8 cellular contexts compared by ENCODE assay signal in the genomic region with DNA sequence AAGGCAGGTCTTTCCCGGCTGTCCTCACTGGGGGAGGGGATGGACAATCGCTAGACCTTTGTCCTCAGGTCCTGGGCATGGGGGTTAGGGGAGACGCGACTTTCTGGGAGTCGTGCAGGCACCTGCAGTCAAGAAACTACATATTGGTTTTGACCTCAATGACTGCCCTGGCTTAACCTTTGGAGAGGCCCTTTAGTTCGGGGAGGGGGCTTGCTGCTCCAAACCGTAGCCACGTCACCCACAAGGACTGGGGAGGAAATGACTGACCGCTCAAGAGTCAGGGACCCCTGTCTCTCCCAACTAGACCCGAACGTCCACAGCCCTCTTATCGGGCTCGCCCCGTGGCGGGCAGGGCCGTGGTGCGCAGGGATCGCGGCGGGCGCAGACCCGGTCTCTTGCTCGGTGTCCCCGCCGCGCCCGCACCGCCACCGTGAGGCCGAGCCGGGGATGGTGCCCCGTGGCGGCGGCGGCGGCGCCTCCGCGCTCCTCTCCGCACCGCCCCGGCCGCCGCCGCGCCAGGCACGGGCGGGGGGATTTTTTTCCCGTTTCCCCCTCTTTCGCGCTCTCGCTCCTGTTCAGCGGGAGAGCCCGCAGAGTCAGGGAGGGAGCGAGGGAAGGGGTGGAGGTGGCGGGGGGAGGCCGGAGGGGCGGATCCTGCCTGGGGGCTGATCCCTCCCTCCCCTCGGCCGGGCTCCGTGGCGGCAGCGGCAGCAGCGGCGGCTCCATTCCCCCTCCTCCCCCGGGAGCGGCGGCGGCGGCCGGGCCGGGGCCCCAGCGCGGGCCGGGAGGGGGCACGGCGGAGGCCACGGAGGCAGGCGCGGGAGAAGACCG. TPM values are rescaled to one million over a fixed set of nuclear protein-coding genes. Genes with fewer than 3 reads are reported as not detected.
DNase-seq lines count a peak whose midpoint lies in the region; ATAC-seq and TF ChIP-seq lines count a peak whose summit lies in the region.

A gene (plus strand): TSS at position 696 of the 831 bp plus-strand sequence. CDS start 3,579 bp downstream, outside the sequence.

- H3K36me3 ChIP-seq in liver (ENCODE audit: control insufficient read depth in 4 of 4, insufficient read depth in 3 of 4, low read depth in 1 of 4, low read length in 3 of 4): peaks cover 0 to 10% (median 8%) of the 10 kb centered on the region in 4 donors

- H3K27me3 ChIP-seq in liver (ENCODE audit: control insufficient read depth in 4 of 4, insufficient read depth in 4 of 4, low read length in 3 of 4): no peaks in the 10 kb centered on the region

- peak; percentile 51 to 60 for TF ChIP-seq RAD21 in liver (IDR thresholded peaks at IDR 0.05)

- TF ChIP-seq POLR2A in GM18951 (IDR thresholded peaks at IDR 0.05; ENCODE audit: extremely low read depth, insufficient read depth, insufficient read length): peak; percentile 57

- peak within 1 kb of the TSS; percentile 90 to 95 for H3K27ac ChIP-seq in liver (ENCODE audit: low read depth in 1 of 2, low read length in 2 of 2)

- under 1% methylated on average over 81 of the region's 81 CpGs for WGBS in liver

- peak; percentile 82 for DNase-seq in AG08395 (ENCODE audit: low spot score)
- peak; percentile 54 to 88 for DNase-seq in NCI-H526 (lab: John Stamatoyannopoulos, UW)
- peak; percentile 52 to 55 for DNase-seq in activated CD4-positive, alpha-beta T cell treated with anti-CD3 and anti-CD28 coated beads, Interleukin-2, amount 50 U/mL, for 24 hours (ENCODE audit: low read depth in 1 of 2, low spot score in 1 of 2)
- DNase-seq in dermis microvascular lymphatic vessel endothelial cell (ENCODE audit: low read depth in 2 of 2): peak; percentile 20 to 79
- DNase-seq in stimulated activated CD4-positive, alpha-beta T cell treated with anti-CD3 and anti-CD28 coated beads, Interleukin-2, amount 100 ng/mL, for 48 hours: peak; percentile 62 to 70

- peak; percentile 62 for ATAC-seq in HG03342 (IDR thresholded peaks at IDR 0.05; ENCODE audit: unreplicated experiment)

- H3K9ac ChIP-seq in liver (ENCODE audit: low read depth in 1 of 2, low read length in 2 of 2): peak within 1 kb of the TSS; percentile 77 to 95

- in situ Hi-C loops in GM18951 (cut with MboI; ENCODE audit: low sequenced_read_pairs, unreplicated experiment): loop anchor here (10.0 kb wide), 1 partner anchor 71 kb away; no protein-coding TSS in a partner anchor

- peaks cover 0 to 15% (median 12%) of the 10 kb centered on the region in 4 donors for H3K4me1 ChIP-seq in liver (ENCODE audit: control insufficient read depth in 4 of 4, insufficient read depth in 4 of 4, low read length in 3 of 4)

- H3K9me3 ChIP-seq in liver (ENCODE audit: control insufficient read depth in 4 of 4, low read length in 3 of 4): no peaks in the 10 kb centered on the region

- TF ChIP-seq CTCF in liver (IDR thresholded peaks at IDR 0.05; ENCODE audit: low read depth, low read length, missing input control): peak; percentile 60

- H3K4me3 ChIP-seq in liver (ENCODE audit: low read depth in 1 of 3, low read length in 3 of 3): peak within 1 kb of the TSS; percentile 69 to 91 (median 78)

TF ChIP-seq in liver, 16 proteins besides CTCF, POLR2A, EP300 and RAD21:
- TF ChIP-seq HNF4G (IDR thresholded peaks at IDR 0.05) (peak; percentile 9), FOXA2 (IDR thresholded peaks at IDR 0.05) (no peak), SP1 (IDR thresholded peaks at IDR 0.05) (no peak), RXRA (IDR thresholded peaks at IDR 0.05) (peak; percentile 40 to 44), NR2F2 (IDR thresholded peaks at IDR 0.05) (no peak), JUND (IDR thresholded peaks at IDR 0.05) (no peak), HNF4A (conservative IDR thresholded peaks at IDR 0.05) (peak; percentile 72), FOXA1 (IDR thresholded peaks at IDR 0.05) (no peak), TAF1 (conservative IDR thresholded peaks at IDR 0.05) (no peak), EGR1 (IDR thresholded peaks at IDR 0.05; ENCODE audit: low read depth in 2 of 2) (no peak), GABPA (IDR thresholded peaks at IDR 0.05 in 1 of 2, conservative IDR thresholded peaks at IDR 0.05 in 1 of 2) (no peak), YY1 (IDR thresholded peaks at IDR 0.05) (no peak)
- TF ChIP-seq, protein P1, sequence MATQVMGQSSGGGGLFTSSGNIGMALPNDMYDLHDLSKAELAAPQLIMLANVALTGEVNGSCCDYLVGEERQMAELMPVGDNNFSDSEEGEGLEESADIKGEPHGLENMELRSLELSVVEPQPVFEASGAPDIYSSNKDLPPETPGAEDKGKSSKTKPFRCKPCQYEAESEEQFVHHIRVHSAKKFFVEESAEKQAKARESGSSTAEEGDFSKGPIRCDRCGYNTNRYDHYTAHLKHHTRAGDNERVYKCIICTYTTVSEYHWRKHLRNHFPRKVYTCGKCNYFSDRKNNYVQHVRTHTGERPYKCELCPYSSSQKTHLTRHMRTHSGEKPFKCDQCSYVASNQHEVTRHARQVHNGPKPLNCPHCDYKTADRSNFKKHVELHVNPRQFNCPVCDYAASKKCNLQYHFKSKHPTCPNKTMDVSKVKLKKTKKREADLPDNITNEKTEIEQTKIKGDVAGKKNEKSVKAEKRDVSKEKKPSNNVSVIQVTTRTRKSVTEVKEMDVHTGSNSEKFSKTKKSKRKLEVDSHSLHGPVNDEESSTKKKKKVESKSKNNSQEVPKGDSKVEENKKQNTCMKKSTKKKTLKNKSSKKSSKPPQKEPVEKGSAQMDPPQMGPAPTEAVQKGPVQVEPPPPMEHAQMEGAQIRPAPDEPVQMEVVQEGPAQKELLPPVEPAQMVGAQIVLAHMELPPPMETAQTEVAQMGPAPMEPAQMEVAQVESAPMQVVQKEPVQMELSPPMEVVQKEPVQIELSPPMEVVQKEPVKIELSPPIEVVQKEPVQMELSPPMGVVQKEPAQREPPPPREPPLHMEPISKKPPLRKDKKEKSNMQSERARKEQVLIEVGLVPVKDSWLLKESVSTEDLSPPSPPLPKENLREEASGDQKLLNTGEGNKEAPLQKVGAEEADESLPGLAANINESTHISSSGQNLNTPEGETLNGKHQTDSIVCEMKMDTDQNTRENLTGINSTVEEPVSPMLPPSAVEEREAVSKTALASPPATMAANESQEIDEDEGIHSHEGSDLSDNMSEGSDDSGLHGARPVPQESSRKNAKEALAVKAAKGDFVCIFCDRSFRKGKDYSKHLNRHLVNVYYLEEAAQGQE (IDR thresholded peaks at IDR 0.05): no peak
- TF ChIP-seq, protein P2, sequence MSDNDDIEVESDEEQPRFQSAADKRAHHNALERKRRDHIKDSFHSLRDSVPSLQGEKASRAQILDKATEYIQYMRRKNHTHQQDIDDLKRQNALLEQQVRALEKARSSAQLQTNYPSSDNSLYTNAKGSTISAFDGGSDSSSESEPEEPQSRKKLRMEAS (IDR thresholded peaks at IDR 0.05): no peak
- TF ChIP-seq, protein P3, sequence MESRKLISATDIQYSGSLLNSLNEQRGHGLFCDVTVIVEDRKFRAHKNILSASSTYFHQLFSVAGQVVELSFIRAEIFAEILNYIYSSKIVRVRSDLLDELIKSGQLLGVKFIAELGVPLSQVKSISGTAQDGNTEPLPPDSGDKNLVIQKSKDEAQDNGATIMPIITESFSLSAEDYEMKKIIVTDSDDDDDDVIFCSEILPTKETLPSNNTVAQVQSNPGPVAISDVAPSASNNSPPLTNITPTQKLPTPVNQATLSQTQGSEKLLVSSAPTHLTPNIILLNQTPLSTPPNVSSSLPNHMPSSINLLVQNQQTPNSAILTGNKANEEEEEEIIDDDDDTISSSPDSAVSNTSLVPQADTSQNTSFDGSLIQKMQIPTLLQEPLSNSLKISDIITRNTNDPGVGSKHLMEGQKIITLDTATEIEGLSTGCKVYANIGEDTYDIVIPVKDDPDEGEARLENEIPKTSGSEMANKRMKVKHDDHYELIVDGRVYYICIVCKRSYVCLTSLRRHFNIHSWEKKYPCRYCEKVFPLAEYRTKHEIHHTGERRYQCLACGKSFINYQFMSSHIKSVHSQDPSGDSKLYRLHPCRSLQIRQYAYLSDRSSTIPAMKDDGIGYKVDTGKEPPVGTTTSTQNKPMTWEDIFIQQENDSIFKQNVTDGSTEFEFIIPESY (IDR thresholded peaks at IDR 0.05): no peak
- TF ChIP-seq, protein P4, sequence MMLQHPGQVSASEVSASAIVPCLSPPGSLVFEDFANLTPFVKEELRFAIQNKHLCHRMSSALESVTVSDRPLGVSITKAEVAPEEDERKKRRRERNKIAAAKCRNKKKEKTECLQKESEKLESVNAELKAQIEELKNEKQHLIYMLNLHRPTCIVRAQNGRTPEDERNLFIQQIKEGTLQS (IDR thresholded peaks at IDR 0.05): no peak

RNA-seq across cellular contexts. Expression of the gene that starts here (rescaled TPM):
- total RNA-seq in dermis microvascular lymphatic vessel endothelial cell (5.1 and 8.7 TPM in 2 replicates), liver (10 to 100 TPM; 14.9 to 20.0 TPM)
- polyA plus RNA-seq in liver: 10 to 100 TPM in 1 of 2 donors, 1 to 10 TPM in 1; 7.5 to 12.5 TPM

Comparison
In these comparisons a context has a peak if more than half of its experiments do, and no peak if none do; other contexts are left out.
1. Peak in every context shown above with its lines: DNase-seq, ATAC-seq, H3K4me3 ChIP-seq and H3K27ac ChIP-seq.